In the genomic region with DNA sequence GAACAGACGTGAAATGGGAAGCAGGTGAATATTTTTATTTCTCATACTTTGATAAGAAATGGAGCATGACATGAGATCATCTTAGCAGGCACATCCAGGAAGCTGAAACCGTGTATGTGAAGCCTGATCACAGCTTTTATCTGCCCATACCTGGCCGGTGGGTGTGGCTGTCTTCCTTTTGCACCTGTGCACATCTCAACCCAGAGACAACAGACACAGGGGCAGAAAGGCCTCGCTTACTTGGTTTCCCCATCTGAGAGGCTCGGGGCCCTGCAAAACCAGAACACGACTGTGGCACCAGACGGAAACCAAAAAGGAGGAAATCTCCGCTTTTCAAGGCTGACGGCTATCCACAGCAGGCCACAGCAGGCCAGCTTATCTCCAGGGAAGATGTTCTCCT, we compare ENCODE assay signal across 19 cellular contexts.
A peak's percentile ranks its signal among the peaks of the same experiment; 100 is the strongest.
DNase-seq lines count a peak whose midpoint lies in the region; ATAC-seq and TF ChIP-seq lines count a peak whose summit lies in the region.
"Had no signal": no experiment of that assay in that cellular context is flagged by ENCODE, and none has a peak within 500 bp of the region (broad histone marks: within the 10 kb centered on the region; RNA-seq: fewer than 3 reads in every experiment).

No MANE protein-coding gene starts in this region.

- H3K27ac ChIP-seq in BLaER1, result peak overlapping the region; percentile 58; the same call in 1 of the 2 replicates
- H3K27ac ChIP-seq: PC-9, SK-N-MC had no signal

- no peak for ATAC-seq in activated CD8-positive, alpha-beta T cell treated with anti-CD3 and anti-CD28 coated beads for 36 hours

- H3K9me3 Mint-ChIP-seq in progenitor cell of endocrine pancreas (ENCODE audit: low read depth), result no peaks in the 10 kb centered on the region
- peaks cover 12% of the 10 kb centered on the region for H3K9me3 Mint-ChIP-seq in activated CD8-positive, alpha-beta T cell treated with anti-CD3 and anti-CD28 coated beads for 36 hours

- peaks cover 65% of the 10 kb centered on the region for H3K4me1 ChIP-seq in BLaER1

- no peaks in the 10 kb centered on the region for H3K27me3 ChIP-seq in BLaER1

- no peak overlapping the region for H3K4me3 Mint-ChIP-seq in progenitor cell of endocrine pancreas (ENCODE audit: low read depth)
- H3K4me3 Mint-ChIP-seq in activated CD8-positive, alpha-beta T cell treated with anti-CD3 and anti-CD28 coated beads for 36 hours, result no peak overlapping the region
- H3K4me3 Mint-ChIP-seq: CD14-positive monocyte, HFFc6 had no signal

- no peak for TF ChIP-seq CTCF in progenitor cell of endocrine pancreas (IDR thresholded peaks at IDR 0.05; ENCODE audit: unreplicated experiment)
- no peak for TF ChIP-seq CTCF in activated CD8-positive, alpha-beta T cell treated with anti-CD3 and anti-CD28 coated beads for 36 hours (IDR thresholded peaks at IDR 0.05)

- H3K36me3 ChIP-seq in BLaER1, result peaks cover 32% of the 10 kb centered on the region

- H3K27ac Mint-ChIP-seq in progenitor cell of endocrine pancreas, result no peak overlapping the region
- H3K27ac Mint-ChIP-seq in activated CD8-positive, alpha-beta T cell treated with anti-CD3 and anti-CD28 coated beads for 36 hours, result no peak overlapping the region
- H3K27ac Mint-ChIP-seq: CD14-positive monocyte, HFFc6 had no signal

- no peaks in the 10 kb centered on the region for H3K4me1 Mint-ChIP-seq in progenitor cell of endocrine pancreas (ENCODE audit: low read depth)
- no peaks in the 10 kb centered on the region for H3K4me1 Mint-ChIP-seq in activated CD8-positive, alpha-beta T cell treated with anti-CD3 and anti-CD28 coated beads for 36 hours (ENCODE audit: low read depth)
- H3K4me1 Mint-ChIP-seq: CD14-positive monocyte had no signal

- H3K27me3 Mint-ChIP-seq in progenitor cell of endocrine pancreas, result peaks cover 13% of the 10 kb centered on the region
- peaks cover 3% of the 10 kb centered on the region for H3K27me3 Mint-ChIP-seq in activated CD8-positive, alpha-beta T cell treated with anti-CD3 and anti-CD28 coated beads for 36 hours

- H3K36me3 Mint-ChIP-seq in progenitor cell of endocrine pancreas (ENCODE audit: insufficient read depth), result no peaks in the 10 kb centered on the region
- H3K36me3 Mint-ChIP-seq in activated CD8-positive, alpha-beta T cell treated with anti-CD3 and anti-CD28 coated beads for 36 hours (ENCODE audit: low read depth), result no peaks in the 10 kb centered on the region
- H3K36me3 Mint-ChIP-seq: CD14-positive monocyte had no signal

- peaks cover 32% of the 10 kb centered on the region for H3K9me3 ChIP-seq in BLaER1

- DNase-seq in NCI-H748 (lab: John Stamatoyannopoulos, UW; ENCODE audit: unreplicated experiment) (peak; percentile 4), NCI-H748 treated with DMSO at 0.1 percent for 48 hours (lab: John Stamatoyannopoulos, UW) (no peak), NCI-H69 (lab: John Stamatoyannopoulos, UW) (peak; percentile 7), progenitor cell of endocrine pancreas (ENCODE audit: low spot score, unreplicated experiment) (peak; percentile 3), NCI-H187 (lab: John Stamatoyannopoulos, UW) (no peak)
- DNase-seq in activated CD8-positive, alpha-beta T cell treated with anti-CD3 and anti-CD28 coated beads for 36 hours, result no peak
- DNase-seq: DMS53, H7, HFFc6, Kasumi-1, NCI-H1694, NCI-H2081 treated with DMSO at 0.1 percent for 48 hours, PC-9, RPMI8226, SHP77 treated with DMSO at 0.1 percent for 48 hours, SW 1271 had no signal

- intact Hi-C loops in activated CD8-positive, alpha-beta T cell treated with anti-CD3 and anti-CD28 coated beads for 36 hours (cut with micrococcal nuclease), result no loop called here

- POLR2A ChIA-PET in activated CD8-positive, alpha-beta T cell treated with anti-CD3 and anti-CD28 coated beads for 36 hours (lab: Charles Lee), result no interaction called here

- CTCF ChIA-PET in activated CD8-positive, alpha-beta T cell treated with anti-CD3 and anti-CD28 coated beads for 36 hours (lab: Charles Lee), result no interaction called here

- H3K4me2 ChIP-seq in BLaER1, result peak overlapping the region; percentile 27
- H3K4me2 ChIP-seq: PC-9 had no signal

- no peak overlapping the region for H3K9ac ChIP-seq in BLaER1

- H4K20me1 ChIP-seq in BLaER1, result no peaks in the 10 kb centered on the region

- H3K4me3 ChIP-seq in BLaER1, result no peak overlapping the region
- H3K4me3 ChIP-seq: PC-9, SK-N-MC had no signal

Comparison
In these comparisons a context has a peak if more than half of its experiments do, and no peak if none do; other contexts are left out.
1. DNase-seq: peak in NCI-H748 (single experiment), NCI-H69 (single experiment) and progenitor cell of endocrine pancreas (single experiment); none in NCI-H748 treated with DMSO at 0.1 percent for 48 hours (single experiment), NCI-H187 (0 of 2) and activated CD8-positive, alpha-beta T cell treated with anti-CD3 and anti-CD28 coated beads for 36 hours (single experiment).